In the genomic region with DNA sequence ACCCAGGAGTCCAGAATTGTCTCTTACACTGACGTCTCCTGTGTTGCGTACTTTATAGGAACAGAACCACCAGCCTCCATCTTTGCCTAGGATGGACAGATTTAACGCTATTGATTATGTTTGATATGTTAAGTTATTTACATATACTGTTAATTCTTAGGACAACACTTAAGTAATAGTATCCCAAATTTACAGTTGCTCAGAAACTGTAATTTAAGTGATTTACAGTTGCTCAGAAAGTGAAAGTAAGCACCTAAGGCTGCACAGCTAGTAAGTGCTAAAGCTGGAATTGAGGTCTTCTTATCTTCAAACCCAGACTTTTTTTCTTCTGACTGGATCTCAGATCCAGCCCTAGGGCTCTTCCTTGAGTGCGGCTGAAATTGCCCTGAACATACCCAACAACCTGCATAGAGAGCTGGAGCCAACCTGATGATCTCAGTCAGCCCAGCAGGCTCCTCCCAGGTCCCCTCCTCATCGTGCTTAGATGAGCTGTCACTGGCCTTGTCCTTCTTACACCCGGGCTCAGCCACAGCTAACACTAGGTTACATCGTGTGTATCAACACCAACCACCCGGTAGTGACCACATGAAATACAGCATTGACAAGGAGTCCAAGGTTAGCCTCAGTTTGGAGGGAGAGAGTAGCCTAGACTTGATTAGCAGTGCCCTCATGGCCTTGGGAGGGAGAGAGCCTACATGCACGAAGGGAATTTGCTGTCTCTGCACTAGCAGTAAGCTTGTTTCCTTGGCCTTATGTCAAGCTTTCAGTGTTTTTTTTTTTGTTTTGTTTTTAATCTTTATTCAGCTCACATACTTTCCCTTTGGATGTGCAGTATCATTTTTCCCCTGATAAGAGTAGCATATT, we compare ENCODE assay signal across 1 cellular context.
TF ChIP-seq lines count a peak whose summit lies in the region.

No MANE protein-coding gene starts in this region.

TF ChIP-seq in HepG2, 621 proteins besides CTCF, POLR2A, EP300 and RAD21 (continued from another document and continues in another):
- TF ChIP-seq, protein P1, sequence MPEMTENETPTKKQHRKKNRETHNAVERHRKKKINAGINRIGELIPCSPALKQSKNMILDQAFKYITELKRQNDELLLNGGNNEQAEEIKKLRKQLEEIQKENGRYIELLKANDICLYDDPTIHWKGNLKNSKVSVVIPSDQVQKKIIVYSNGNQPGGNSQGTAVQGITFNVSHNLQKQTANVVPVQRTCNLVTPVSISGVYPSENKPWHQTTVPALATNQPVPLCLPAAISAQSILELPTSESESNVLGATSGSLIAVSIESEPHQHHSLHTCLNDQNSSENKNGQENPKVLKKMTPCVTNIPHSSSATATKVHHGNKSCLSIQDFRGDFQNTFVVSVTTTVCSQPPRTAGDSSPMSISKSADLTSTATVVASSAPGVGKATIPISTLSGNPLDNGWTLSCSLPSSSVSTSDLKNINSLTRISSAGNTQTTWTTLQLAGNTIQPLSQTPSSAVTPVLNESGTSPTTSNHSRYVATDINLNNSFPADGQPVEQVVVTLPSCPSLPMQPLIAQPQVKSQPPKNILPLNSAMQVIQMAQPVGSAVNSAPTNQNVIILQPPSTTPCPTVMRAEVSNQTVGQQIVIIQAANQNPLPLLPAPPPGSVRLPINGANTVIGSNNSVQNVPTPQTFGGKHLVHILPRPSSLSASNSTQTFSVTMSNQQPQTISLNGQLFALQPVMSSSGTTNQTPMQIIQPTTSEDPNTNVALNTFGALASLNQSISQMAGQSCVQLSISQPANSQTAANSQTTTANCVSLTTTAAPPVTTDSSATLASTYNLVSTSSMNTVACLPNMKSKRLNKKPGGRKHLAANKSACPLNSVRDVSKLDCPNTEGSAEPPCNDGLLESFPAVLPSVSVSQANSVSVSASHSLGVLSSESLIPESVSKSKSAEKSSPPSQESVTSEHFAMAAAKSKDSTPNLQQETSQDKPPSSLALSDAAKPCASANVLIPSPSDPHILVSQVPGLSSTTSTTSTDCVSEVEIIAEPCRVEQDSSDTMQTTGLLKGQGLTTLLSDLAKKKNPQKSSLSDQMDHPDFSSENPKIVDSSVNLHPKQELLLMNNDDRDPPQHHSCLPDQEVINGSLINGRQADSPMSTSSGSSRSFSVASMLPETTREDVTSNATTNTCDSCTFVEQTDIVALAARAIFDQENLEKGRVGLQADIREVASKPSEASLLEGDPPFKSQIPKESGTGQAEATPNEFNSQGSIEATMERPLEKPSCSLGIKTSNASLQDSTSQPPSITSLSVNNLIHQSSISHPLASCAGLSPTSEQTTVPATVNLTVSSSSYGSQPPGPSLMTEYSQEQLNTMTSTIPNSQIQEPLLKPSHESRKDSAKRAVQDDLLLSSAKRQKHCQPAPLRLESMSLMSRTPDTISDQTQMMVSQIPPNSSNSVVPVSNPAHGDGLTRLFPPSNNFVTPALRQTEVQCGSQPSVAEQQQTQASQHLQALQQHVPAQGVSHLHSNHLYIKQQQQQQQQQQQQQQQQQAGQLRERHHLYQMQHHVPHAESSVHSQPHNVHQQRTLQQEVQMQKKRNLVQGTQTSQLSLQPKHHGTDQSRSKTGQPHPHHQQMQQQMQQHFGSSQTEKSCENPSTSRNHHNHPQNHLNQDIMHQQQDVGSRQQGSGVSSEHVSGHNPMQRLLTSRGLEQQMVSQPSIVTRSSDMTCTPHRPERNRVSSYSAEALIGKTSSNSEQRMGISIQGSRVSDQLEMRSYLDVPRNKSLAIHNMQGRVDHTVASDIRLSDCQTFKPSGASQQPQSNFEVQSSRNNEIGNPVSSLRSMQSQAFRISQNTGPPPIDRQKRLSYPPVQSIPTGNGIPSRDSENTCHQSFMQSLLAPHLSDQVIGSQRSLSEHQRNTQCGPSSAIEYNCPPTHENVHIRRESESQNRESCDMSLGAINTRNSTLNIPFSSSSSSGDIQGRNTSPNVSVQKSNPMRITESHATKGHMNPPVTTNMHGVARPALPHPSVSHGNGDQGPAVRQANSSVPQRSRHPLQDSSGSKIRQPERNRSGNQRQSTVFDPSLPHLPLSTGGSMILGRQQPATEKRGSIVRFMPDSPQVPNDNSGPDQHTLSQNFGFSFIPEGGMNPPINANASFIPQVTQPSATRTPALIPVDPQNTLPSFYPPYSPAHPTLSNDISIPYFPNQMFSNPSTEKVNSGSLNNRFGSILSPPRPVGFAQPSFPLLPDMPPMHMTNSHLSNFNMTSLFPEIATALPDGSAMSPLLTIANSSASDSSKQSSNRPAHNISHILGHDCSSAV (CRISPR knock-in tag; IDR thresholded peaks at IDR 0.05; ENCODE audit: borderline replicate concordance): no peak
- TF ChIP-seq MEIS1 (CRISPR knock-in tag; IDR thresholded peaks at IDR 0.05; ENCODE audit: borderline replicate concordance) (no peak; the same call in 1 of the 2 replicates), GABPB1 (CRISPR knock-in tag; IDR thresholded peaks at IDR 0.05) (peak; percentile 52; the same call in 1 of the 2 replicates), ZNF816 (CRISPR knock-in tag; IDR thresholded peaks at IDR 0.05; ENCODE audit: borderline replicate concordance) (no peak), ZNF143 (CRISPR knock-in tag; IDR thresholded peaks at IDR 0.05) (0 out of 2 replicates have a peak, but pooled peaks have one; percentile 29), TP53 (CRISPR knock-in tag; conservative IDR thresholded peaks at IDR 0.05) (0 out of 2 replicates have a peak, but pooled peaks have one; percentile 54), TGIF2 (CRISPR knock-in tag; IDR thresholded peaks at IDR 0.05) (no peak), SUZ12 (IDR thresholded peaks at IDR 0.05; ENCODE audit: low read depth, low read length) (0 out of 2 replicates have a peak, but pooled peaks have one; percentile 5), ZNF136 (CRISPR knock-in tag; IDR thresholded peaks at IDR 0.05; ENCODE audit: low read depth) (peak; percentile 42; the same call in 1 of the 2 replicates), TCF7L2 (IDR thresholded peaks at IDR 0.05; ENCODE audit: low read depth, low read length) (no peak), SMAD3 (CRISPR knock-in tag; IDR thresholded peaks at IDR 0.05) (peak; percentile 59), AKAP8 (CRISPR knock-in tag; IDR thresholded peaks at IDR 0.05) (0 out of 2 replicates have a peak, but pooled peaks have one; percentile 21), TARDBP (CRISPR knock-in tag; IDR thresholded peaks at IDR 0.05) (peak; percentile 86), ZNF124 (CRISPR knock-in tag; IDR thresholded peaks at IDR 0.05) (peak; percentile 80; the same call in 1 of the 2 replicates), ZNF562 (CRISPR knock-in tag; IDR thresholded peaks at IDR 0.05; ENCODE audit: borderline replicate concordance) (no peak), NR1H2 (CRISPR knock-in tag; IDR thresholded peaks at IDR 0.05; ENCODE audit: borderline replicate concordance, low read depth) (0 out of 2 replicates have a peak, but pooled peaks have one; percentile 8), MIER3 (CRISPR knock-in tag; IDR thresholded peaks at IDR 0.05; ENCODE audit: borderline replicate concordance) (peak; percentile 98), TAF1 (CRISPR knock-in tag; IDR thresholded peaks at IDR 0.05) (peak; percentile 61; the same call in 1 of the 2 replicates), GLI4 (CRISPR knock-in tag; IDR thresholded peaks at IDR 0.05; ENCODE audit: borderline replicate concordance) (0 out of 2 replicates have a peak, but pooled peaks have one; percentile 7), ZNF230 (CRISPR knock-in tag; IDR thresholded peaks at IDR 0.05) (0 out of 2 replicates have a peak, but pooled peaks have one; percentile 7), KLF13 (CRISPR knock-in tag; IDR thresholded peaks at IDR 0.05) (no peak), THAP11 (CRISPR knock-in tag; IDR thresholded peaks at IDR 0.05) (peak; percentile 72)
- TF ChIP-seq, protein P2, sequence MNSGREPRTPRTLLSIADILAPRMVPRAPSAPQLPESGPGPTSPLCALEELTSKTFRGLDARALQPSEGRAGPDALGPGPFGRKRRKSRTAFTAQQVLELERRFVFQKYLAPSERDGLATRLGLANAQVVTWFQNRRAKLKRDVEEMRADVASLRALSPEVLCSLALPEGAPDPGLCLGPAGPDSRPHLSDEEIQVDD (CRISPR knock-in tag; IDR thresholded peaks at IDR 0.05; ENCODE audit: borderline replicate concordance): peak; percentile 87; the same call in 1 of the 2 replicates
- TF ChIP-seq, protein P3, sequence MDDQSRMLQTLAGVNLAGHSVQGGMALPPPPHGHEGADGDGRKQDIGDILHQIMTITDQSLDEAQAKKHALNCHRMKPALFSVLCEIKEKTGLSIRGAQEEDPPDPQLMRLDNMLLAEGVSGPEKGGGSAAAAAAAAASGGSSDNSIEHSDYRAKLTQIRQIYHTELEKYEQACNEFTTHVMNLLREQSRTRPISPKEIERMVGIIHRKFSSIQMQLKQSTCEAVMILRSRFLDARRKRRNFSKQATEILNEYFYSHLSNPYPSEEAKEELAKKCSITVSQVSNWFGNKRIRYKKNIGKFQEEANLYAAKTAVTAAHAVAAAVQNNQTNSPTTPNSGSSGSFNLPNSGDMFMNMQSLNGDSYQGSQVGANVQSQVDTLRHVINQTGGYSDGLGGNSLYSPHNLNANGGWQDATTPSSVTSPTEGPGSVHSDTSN (CRISPR knock-in tag; IDR thresholded peaks at IDR 0.05; ENCODE audit: borderline replicate concordance): no peak
- TF ChIP-seq, protein P4, sequence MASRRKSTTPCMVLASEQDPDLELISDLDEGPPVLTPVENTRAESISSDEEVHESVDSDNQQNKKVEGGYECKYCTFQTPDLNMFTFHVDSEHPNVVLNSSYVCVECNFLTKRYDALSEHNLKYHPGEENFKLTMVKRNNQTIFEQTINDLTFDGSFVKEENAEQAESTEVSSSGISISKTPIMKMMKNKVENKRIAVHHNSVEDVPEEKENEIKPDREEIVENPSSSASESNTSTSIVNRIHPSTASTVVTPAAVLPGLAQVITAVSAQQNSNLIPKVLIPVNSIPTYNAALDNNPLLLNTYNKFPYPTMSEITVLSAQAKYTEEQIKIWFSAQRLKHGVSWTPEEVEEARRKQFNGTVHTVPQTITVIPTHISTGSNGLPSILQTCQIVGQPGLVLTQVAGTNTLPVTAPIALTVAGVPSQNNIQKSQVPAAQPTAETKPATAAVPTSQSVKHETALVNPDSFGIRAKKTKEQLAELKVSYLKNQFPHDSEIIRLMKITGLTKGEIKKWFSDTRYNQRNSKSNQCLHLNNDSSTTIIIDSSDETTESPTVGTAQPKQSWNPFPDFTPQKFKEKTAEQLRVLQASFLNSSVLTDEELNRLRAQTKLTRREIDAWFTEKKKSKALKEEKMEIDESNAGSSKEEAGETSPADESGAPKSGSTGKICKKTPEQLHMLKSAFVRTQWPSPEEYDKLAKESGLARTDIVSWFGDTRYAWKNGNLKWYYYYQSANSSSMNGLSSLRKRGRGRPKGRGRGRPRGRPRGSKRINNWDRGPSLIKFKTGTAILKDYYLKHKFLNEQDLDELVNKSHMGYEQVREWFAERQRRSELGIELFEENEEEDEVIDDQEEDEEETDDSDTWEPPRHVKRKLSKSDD (CRISPR knock-in tag; IDR thresholded peaks at IDR 0.05; ENCODE audit: low read depth): no peak; the same call in 1 of the 2 replicates
- TF ChIP-seq, protein P5, sequence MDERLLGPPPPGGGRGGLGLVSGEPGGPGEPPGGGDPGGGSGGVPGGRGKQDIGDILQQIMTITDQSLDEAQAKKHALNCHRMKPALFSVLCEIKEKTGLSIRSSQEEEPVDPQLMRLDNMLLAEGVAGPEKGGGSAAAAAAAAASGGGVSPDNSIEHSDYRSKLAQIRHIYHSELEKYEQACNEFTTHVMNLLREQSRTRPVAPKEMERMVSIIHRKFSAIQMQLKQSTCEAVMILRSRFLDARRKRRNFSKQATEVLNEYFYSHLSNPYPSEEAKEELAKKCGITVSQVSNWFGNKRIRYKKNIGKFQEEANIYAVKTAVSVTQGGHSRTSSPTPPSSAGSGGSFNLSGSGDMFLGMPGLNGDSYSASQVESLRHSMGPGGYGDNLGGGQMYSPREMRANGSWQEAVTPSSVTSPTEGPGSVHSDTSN (CRISPR knock-in tag; IDR thresholded peaks at IDR 0.05): peak; percentile 64; the same call in 1 of the 2 replicates
- TF ChIP-seq, protein P6, sequence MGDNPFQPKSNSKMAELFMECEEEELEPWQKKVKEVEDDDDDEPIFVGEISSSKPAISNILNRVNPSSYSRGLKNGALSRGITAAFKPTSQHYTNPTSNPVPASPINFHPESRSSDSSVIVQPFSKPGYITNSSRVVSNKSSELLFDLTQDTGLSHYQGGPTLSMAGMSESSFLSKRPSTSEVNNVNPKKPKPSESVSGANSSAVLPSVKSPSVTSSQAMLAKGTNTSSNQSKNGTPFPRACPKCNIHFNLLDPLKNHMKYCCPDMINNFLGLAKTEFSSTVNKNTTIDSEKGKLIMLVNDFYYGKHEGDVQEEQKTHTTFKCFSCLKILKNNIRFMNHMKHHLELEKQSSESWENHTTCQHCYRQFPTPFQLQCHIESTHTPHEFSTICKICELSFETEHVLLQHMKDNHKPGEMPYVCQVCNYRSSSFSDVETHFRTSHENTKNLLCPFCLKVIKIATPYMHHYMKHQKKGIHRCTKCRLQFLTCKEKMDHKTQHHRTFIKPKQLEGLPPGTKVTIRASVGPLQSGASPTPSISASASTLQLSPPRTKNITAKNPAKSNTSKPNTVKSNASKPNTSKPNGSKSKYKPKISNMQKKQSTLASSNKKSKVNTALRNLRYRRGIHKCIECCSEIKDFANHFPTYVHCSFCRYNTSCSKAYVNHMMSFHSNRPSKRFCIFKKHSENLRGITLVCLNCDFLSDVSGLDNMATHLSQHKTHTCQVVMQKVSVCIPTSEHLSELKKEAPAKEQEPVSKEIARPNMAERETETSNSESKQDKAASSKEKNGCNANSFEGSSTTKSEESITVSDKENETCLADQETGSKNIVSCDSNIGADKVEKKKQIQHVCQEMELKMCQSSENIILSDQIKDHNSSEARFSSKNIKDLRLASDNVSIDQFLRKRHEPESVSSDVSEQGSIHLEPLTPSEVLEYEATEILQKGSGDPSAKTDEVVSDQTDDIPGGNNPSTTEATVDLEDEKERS (CRISPR knock-in tag; IDR thresholded peaks at IDR 0.05): peak; percentile 96; the same call in 1 of the 2 replicates
- TF ChIP-seq, protein P7, sequence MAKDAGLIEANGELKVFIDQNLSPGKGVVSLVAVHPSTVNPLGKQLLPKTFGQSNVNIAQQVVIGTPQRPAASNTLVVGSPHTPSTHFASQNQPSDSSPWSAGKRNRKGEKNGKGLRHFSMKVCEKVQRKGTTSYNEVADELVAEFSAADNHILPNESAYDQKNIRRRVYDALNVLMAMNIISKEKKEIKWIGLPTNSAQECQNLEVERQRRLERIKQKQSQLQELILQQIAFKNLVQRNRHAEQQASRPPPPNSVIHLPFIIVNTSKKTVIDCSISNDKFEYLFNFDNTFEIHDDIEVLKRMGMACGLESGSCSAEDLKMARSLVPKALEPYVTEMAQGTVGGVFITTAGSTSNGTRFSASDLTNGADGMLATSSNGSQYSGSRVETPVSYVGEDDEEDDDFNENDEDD (CRISPR knock-in tag; IDR thresholded peaks at IDR 0.05; ENCODE audit: borderline replicate concordance): peak; percentile 97
- TF ChIP-seq, protein P8, sequence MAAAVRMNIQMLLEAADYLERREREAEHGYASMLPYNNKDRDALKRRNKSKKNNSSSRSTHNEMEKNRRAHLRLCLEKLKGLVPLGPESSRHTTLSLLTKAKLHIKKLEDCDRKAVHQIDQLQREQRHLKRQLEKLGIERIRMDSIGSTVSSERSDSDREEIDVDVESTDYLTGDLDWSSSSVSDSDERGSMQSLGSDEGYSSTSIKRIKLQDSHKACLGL (CRISPR knock-in tag; IDR thresholded peaks at IDR 0.05): 0 out of 2 replicates have a peak, but pooled peaks have one; percentile 15
